ENCODE assay signal across 1 cellular context in genomic region chr10:3179174-3179573, GRCh38.
TF ChIP-seq lines count a peak whose summit lies in the region.

No MANE protein-coding gene starts in this region.

TF ChIP-seq in IMR-90, 13 proteins besides CTCF, POLR2A, EP300 and RAD21:
- TF ChIP-seq CEBPB (IDR thresholded peaks at IDR 0.05; ENCODE audit: low read depth, low read length) (no peak), BHLHE40 (IDR thresholded peaks at IDR 0.05; ENCODE audit: low read depth, low read length) (no peak), USF2 (IDR thresholded peaks at IDR 0.05; ENCODE audit: low read depth, low read length) (no peak), RFX5 (IDR thresholded peaks at IDR 0.05; ENCODE audit: low read depth, low read length) (no peak), SMC3 (IDR thresholded peaks at IDR 0.05; ENCODE audit: low read depth, low read length) (no peak), MXI1 (IDR thresholded peaks at IDR 0.05; ENCODE audit: borderline replicate concordance, low read depth, low read length) (no peak), MAFK (IDR thresholded peaks at IDR 0.05; ENCODE audit: low read depth, low read length) (no peak), FOS (IDR thresholded peaks at IDR 0.05; ENCODE audit: low read depth, low read length) (no peak), CHD1 (IDR thresholded peaks at IDR 0.05; ENCODE audit: low read depth, low read length) (no peak), NFE2L2 (IDR thresholded peaks at IDR 0.05; ENCODE audit: low read depth, low read length) (no peak), MAZ (IDR thresholded peaks at IDR 0.05; ENCODE audit: borderline replicate concordance, low read depth, low read length) (no peak), RCOR1 (IDR thresholded peaks at IDR 0.05; ENCODE audit: insufficient replicate concordance, low read length) (no peak)
